Comparison of ENCODE assay signal across 6 cellular contexts in genomic region chr11:3064709-3065108, GRCh38. TPM values are rescaled to one million over a fixed set of nuclear protein-coding genes. Genes with fewer than 3 reads are reported as not detected.
DNase-seq lines count a peak whose midpoint lies in the region; ATAC-seq, FAIRE-seq and TF ChIP-seq lines count a peak whose summit lies in the region.
"Not testable (repeated sequence)": the region's sequence is repeated elsewhere in the genome, so short reads cannot be mapped to it uniquely, and the experiment has no call there.

No MANE protein-coding gene starts in this region.

- DNase-seq in Caco-2; Karpas-422; K562 (ENCODE audit: extremely low read depth in 1 of 4, low spot score in 3 of 4); neuronal stem cell (ENCODE audit: low spot score): not testable (repeated sequence)
- peak; percentile 3 for DNase-seq in kidney

- H3K4me2 ChIP-seq in Karpas-422 (ENCODE audit: low read depth, low read length, poor library complexity, severe bottlenecking); K562 (ENCODE audit: insufficient read depth, low read length); neuronal stem cell (ENCODE audit: insufficient read depth, low read length, poor library complexity, severe bottlenecking): not testable (repeated sequence)

- in situ Hi-C loops in K562 (cut with MboI), result not testable (repeated sequence)

- intact Hi-C loops in Caco-2 (cut with micrococcal nuclease; ENCODE audit: unreplicated experiment); K562 (cut with micrococcal nuclease); kidney (cut with DNase I): not testable (repeated sequence)

- not testable (repeated sequence) for H3K27me3 ChIP-seq in Caco-2 (replicated peaks; ENCODE audit: control insufficient read depth, insufficient read depth, low read length); HUES48 (ENCODE audit: control insufficient read depth, insufficient read depth, low read length); Karpas-422 (ENCODE audit: low read length); K562 (ENCODE audit: control insufficient read depth in 2 of 2, insufficient read depth in 2 of 2, low read length in 2 of 2); neuronal stem cell (ENCODE audit: control insufficient read depth in 3 of 3, insufficient read depth in 3 of 3, low read depth in 1 of 3, low read length in 3 of 3)

- not testable (repeated sequence) for H2BK5ac ChIP-seq in neuronal stem cell (ENCODE audit: low read length)

- not testable (repeated sequence) for H3K79me1 ChIP-seq in neuronal stem cell (ENCODE audit: low read depth, low read length)

- H2BK12ac ChIP-seq in neuronal stem cell (ENCODE audit: low read length), result not testable (repeated sequence)

- H4K8ac ChIP-seq in neuronal stem cell (ENCODE audit: low read depth, low read length), result not testable (repeated sequence)

- not testable (repeated sequence) for TF ChIP-seq POLR2A in K562 (conservative IDR thresholded peaks at IDR 0.05)

- CTCF ChIA-PET in Caco-2 (lab: Charles Lee), result not testable (repeated sequence)
- CTCF ChIA-PET in K562 (lab: Yijun Ruan, JAX; ENCODE audit: low intra/inter-chr PET ratio), result interaction anchor here (0.7 kb wide), 1 partner anchor 46 kb away, joined by 3 read pairs; no protein-coding TSS in a partner anchor

- H3K27me3 Mint-ChIP-seq in Caco-2 (ENCODE audit: insufficient read depth, unreplicated experiment), result not testable (repeated sequence)

- not testable (repeated sequence) for H4K20me1 ChIP-seq in Karpas-422 (ENCODE audit: insufficient read depth, low read depth, low read length); K562 (replicated peaks; ENCODE audit: control insufficient read depth, insufficient read depth, low read length)

- H3K23ac ChIP-seq in neuronal stem cell (ENCODE audit: low read depth, low read length, poor library complexity), result not testable (repeated sequence)

- H4K91ac ChIP-seq in neuronal stem cell (ENCODE audit: low read depth, low read length, poor library complexity), result not testable (repeated sequence)

- 49% methylated on average over 5 of the region's 6 CpGs for WGBS in K562 (ENCODE audit: insufficient coverage, low coverage, missing lambda C conversion rate)
- WGBS in neuronal stem cell (ENCODE audit: extremely low coverage in 2 of 2, insufficient read length in 2 of 2, insufficient replicate concordance in 1 of 2), 2 donors, result no CpG with 5 or more reads among the region's 6 CpGs

- not testable (repeated sequence) for H3K9me2 ChIP-seq in Karpas-422 (replicated peaks; ENCODE audit: insufficient read depth, low read length)

- H3K9ac ChIP-seq in HUES48 (ENCODE audit: low read depth, low read length); Karpas-422 (ENCODE audit: low read length); K562 (ENCODE audit: insufficient read depth in 1 of 2, low read depth in 2 of 2, low read length in 2 of 2); kidney (ENCODE audit: low read length in 2 of 2); neuronal stem cell (ENCODE audit: low read depth, low read length, poor library complexity): not testable (repeated sequence)

- peak overlapping the region; percentile 7 for H3K27ac Mint-ChIP-seq in Caco-2 (ENCODE audit: unreplicated experiment)

- not testable (repeated sequence) for TF ChIP-seq RAD21 in K562 (CRISPR knock-in tag; conservative IDR thresholded peaks at IDR 0.05 in 1 of 2, IDR thresholded peaks at IDR 0.05 in 1 of 2)

- H3K79me2 ChIP-seq in Karpas-422 (ENCODE audit: low read length); K562 (ENCODE audit: control insufficient read depth, insufficient read depth, low read length): not testable (repeated sequence)

- H3K4me3 ChIP-seq in Caco-2 (ENCODE audit: low read depth, low read length); HUES48 (ENCODE audit: low read depth, low read length); Karpas-422 (ENCODE audit: low read length); K562; kidney (ENCODE audit: low read length in 2 of 2); neuronal stem cell (ENCODE audit: low read length in 2 of 2): not testable (repeated sequence)

- POLR2A ChIA-PET in Caco-2 (lab: Charles Lee); K562 (lab: Yijun Ruan, JAX): not testable (repeated sequence)

- BruUV-seq in Caco-2 (replicated peaks; lab: Mats Ljungman, UMichigan); K562 (replicated peaks; lab: Mats Ljungman, UMichigan): not testable (repeated sequence)

- H3K9me1 ChIP-seq in K562 (ENCODE audit: control insufficient read depth, insufficient read depth, low read length), result not testable (repeated sequence)

- not testable (repeated sequence) for H3K36me3 ChIP-seq in Caco-2 (ENCODE audit: control insufficient read depth, insufficient read depth, low read length); HUES48 (ENCODE audit: control insufficient read depth, insufficient read depth, low read length); Karpas-422 (ENCODE audit: insufficient read depth, low read length); K562 (ENCODE audit: control insufficient read depth, insufficient read depth, low read length); kidney (ENCODE audit: control insufficient read depth in 1 of 2, insufficient read depth in 2 of 2, low read length in 2 of 2); neuronal stem cell (replicated peaks in 1 of 2; ENCODE audit: control insufficient read depth in 2 of 2, insufficient read depth in 2 of 2, low read length in 2 of 2)

- not testable (repeated sequence) for TF ChIP-seq EP300 in K562 (IDR thresholded peaks at IDR 0.05; ENCODE audit: low read length)

- H3K14ac ChIP-seq in neuronal stem cell (ENCODE audit: low read length), result not testable (repeated sequence)

- not testable (repeated sequence) for H3K4ac ChIP-seq in neuronal stem cell (ENCODE audit: low read length)

- not testable (repeated sequence) for ATAC-seq in K562

- not testable (repeated sequence) for H2AK5ac ChIP-seq in neuronal stem cell (ENCODE audit: low read depth, low read length)

- not testable (repeated sequence) for H3K4me3 Mint-ChIP-seq in Caco-2 (ENCODE audit: unreplicated experiment)

- H3K4me1 ChIP-seq in Caco-2, result peaks cover 10% of the 10 kb centered on the region
- peaks cover 12% of the 10 kb centered on the region for H3K4me1 ChIP-seq in HUES48 (ENCODE audit: control insufficient read depth, insufficient read depth, low read length)
- peaks cover 23% of the 10 kb centered on the region for H3K4me1 ChIP-seq in Karpas-422 (ENCODE audit: low read length)
- not testable (repeated sequence) for H3K4me1 ChIP-seq in K562 (replicated peaks in 1 of 2; ENCODE audit: control insufficient read depth in 2 of 2, insufficient read depth in 2 of 2, low read length in 2 of 2); kidney (ENCODE audit: control insufficient read depth in 1 of 2, insufficient read depth in 1 of 2, low read depth in 1 of 2, low read length in 2 of 2); neuronal stem cell (ENCODE audit: control insufficient read depth in 2 of 2, insufficient read depth in 1 of 2, low read depth in 1 of 2, low read length in 2 of 2)

- not testable (repeated sequence) for H2AFZ ChIP-seq in Karpas-422 (ENCODE audit: low read length); K562 (ENCODE audit: low read depth, low read length); neuronal stem cell (ENCODE audit: low read length)

- H3K27ac ChIP-seq in HUES48 (ENCODE audit: low read depth, low read length), result peak overlapping the region; percentile 77
- 0 out of 2 replicates have a peak overlapping the region, but pooled peaks have one; percentile 72 for H3K27ac ChIP-seq in Karpas-422 (ENCODE audit: low read length)
- not testable (repeated sequence) for H3K27ac ChIP-seq in K562 (ENCODE audit: extremely low read depth, low read depth, low read length); kidney (ENCODE audit: low read depth in 2 of 2, low read length in 2 of 2)
- peak overlapping the region; percentile 46 for H3K27ac ChIP-seq in neuronal stem cell (replicated peaks; ENCODE audit: low read length)

- H3K18ac ChIP-seq in neuronal stem cell (ENCODE audit: low read length), result not testable (repeated sequence)

- H3K4me1 Mint-ChIP-seq in Caco-2 (ENCODE audit: low read depth, unreplicated experiment), result peaks cover 17% of the 10 kb centered on the region

- not testable (repeated sequence) for H2BK120ac ChIP-seq in neuronal stem cell (ENCODE audit: low read depth, low read length)

- peaks cover 15% of the 10 kb centered on the region for H3K9me3 Mint-ChIP-seq in Caco-2 (ENCODE audit: unreplicated experiment)

- peaks cover 23% of the 10 kb centered on the region for H3K9me3 ChIP-seq in Caco-2
- H3K9me3 ChIP-seq in HUES48 (ENCODE audit: control insufficient read depth, insufficient read depth, low read length), result peaks cover 15% of the 10 kb centered on the region
- H3K9me3 ChIP-seq in Karpas-422 (ENCODE audit: low read length); K562 (replicated peaks; ENCODE audit: control insufficient read depth, insufficient read depth, low read depth, low read length); kidney (ENCODE audit: control insufficient read depth in 1 of 2, low read length in 2 of 2); neuronal stem cell (replicated peaks in 1 of 2; ENCODE audit: control insufficient read depth in 2 of 2, insufficient read depth in 1 of 2, low read depth in 1 of 2, low read length in 2 of 2): not testable (repeated sequence)

- not testable (repeated sequence) for FAIRE-seq in K562 (lab: Jason Lieb, UNC); kidney (lab: Jason Lieb, UNC)

- H3K36me3 Mint-ChIP-seq in Caco-2 (ENCODE audit: insufficient read depth, unreplicated experiment), result not testable (repeated sequence)

- H2BK15ac ChIP-seq in neuronal stem cell (ENCODE audit: low read length), result not testable (repeated sequence)

- TF ChIP-seq CTCF in Caco-2 (IDR thresholded peaks at IDR 0.05; ENCODE audit: insufficient read depth in 1 of 2, low read depth in 1 of 2, low read length in 1 of 2, severe bottlenecking in 1 of 2, unreplicated experiment in 1 of 2); K562 (IDR thresholded peaks at IDR 0.05 in 2 of 3, conservative IDR thresholded peaks at IDR 0.05 in 1 of 3; ENCODE audit: insufficient read depth in 2 of 3, low read depth in 1 of 3, low read length in 3 of 3); kidney (IDR thresholded peaks at IDR 0.05; ENCODE audit: borderline replicate concordance, extremely low read depth, insufficient read depth): not testable (repeated sequence)

RNA-seq across cellular contexts. Expression of gene CARS1, which starts 7.5 kb away (rescaled TPM):
- 117 and 121 TPM in 2 replicates for total RNA-seq in Caco-2 (2022)
- total RNA-seq in Karpas-422 (2014; rRNA removed; shearing (Covaris generic); ENCODE audit: low replicate concordance), result 55.8 and 80.6 TPM in 2 replicates
- 298 and 329 TPM in 2 replicates for total RNA-seq in K562 (2011; cell fraction: chromatin; rRNA removed; ENCODE audit: low replicate concordance)
- 156 and 161 TPM in 2 replicates for total RNA-seq in K562 (2011; cell fraction: nucleolus; rRNA removed)
- total RNA-seq in K562 (2011; cell fraction: nucleoplasm; rRNA removed), result 164 and 168 TPM in 2 replicates
- total RNA-seq in K562 (2014; rRNA removed), result 73.6 and 77.3 TPM in 2 replicates
- 52.3 and 57.4 TPM in 2 replicates for total RNA-seq in K562 (2014; rRNA removed; fragmentation: Illumina TruSeq; extraction: Trizol)
- 27.0 and 31.5 TPM in 2 replicates for total RNA-seq in K562 (2015; rRNA removed; fragmentation: Illumina TruSeq; extraction: Trizol)
- total RNA-seq in K562 (2021), result 76.1 and 90.2 TPM in 2 replicates
- polyA plus RNA-seq in K562 (2011; rRNA removed), result 87.9 and 93.0 TPM in 2 replicates
- polyA plus RNA-seq in K562 (2011; cell fraction: cytosol; rRNA removed), result 38.4 and 53.6 TPM in 2 replicates
- 222 and 259 TPM in 2 replicates for polyA plus RNA-seq in K562 (2011; cell fraction: nucleus; rRNA removed)
- polyA plus RNA-seq in K562 (2012), result 42.8 and 175 TPM in 2 replicates
- polyA plus RNA-seq in K562 (2014; fragmentation: Illumina TruSeq; extraction: Trizol), result 80.1 and 90.0 TPM in 2 replicates
- 10 to 100 TPM; 14.4 to 28.4 TPM for polyA plus RNA-seq in K562 (2014; fragmentation: Nextera tagmentation; extraction: Ambion mirVana)
- 94.0 and 106 TPM in 2 replicates for polyA plus RNA-seq in K562 (2014; rRNA removed)
- 60.4 and 65.4 TPM in 2 replicates for polyA minus RNA-seq in K562 (2011; rRNA and poly(A)+ RNA removed)
- 27.4 and 51.4 TPM in 2 replicates for polyA minus RNA-seq in K562 (2011; cell fraction: cytosol; rRNA and poly(A)+ RNA removed)
- polyA minus RNA-seq in K562 (2011; cell fraction: nucleus; rRNA and poly(A)+ RNA removed), result 66.9 and 96.7 TPM in 2 replicates
- 49.5 TPM for total RNA-seq in kidney
- polyA plus RNA-seq in kidney (ENCODE audit: insufficient read depth, low read depth, low replicate concordance), result 26.5 TPM
- polyA plus RNA-seq in neuronal stem cell (2013, experiment 1 of 2), result 21.3 TPM
- 20.1 TPM for polyA plus RNA-seq in neuronal stem cell (2013, experiment 2 of 2)
